15 cellular contexts compared by ENCODE assay signal in the genomic region with DNA sequence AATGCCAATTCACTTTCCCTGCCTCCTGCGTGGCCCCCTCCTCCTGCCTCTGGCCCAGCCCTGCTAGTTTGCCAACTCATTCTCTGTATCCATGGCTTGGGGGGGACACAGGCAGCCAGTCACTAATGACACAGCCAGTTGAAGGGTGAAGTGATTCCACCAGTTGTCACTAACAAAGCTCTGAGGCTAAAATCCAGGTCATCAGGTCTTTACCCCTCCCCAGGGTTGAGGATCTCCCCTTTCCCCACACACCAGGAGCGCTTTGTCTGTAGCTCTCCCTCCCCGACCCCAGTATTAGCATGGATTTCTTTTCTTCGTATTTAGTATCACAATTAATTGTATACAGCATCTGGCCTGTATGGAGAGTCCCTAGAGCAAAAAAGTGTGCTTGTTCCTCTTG.
A peak's percentile ranks its signal among the peaks of the same experiment; 100 is the strongest.
DNase-seq lines count a peak whose midpoint lies in the region; ATAC-seq and TF ChIP-seq lines count a peak whose summit lies in the region.
"Had no signal": no experiment of that assay in that cellular context is flagged by ENCODE, and none has a peak within 500 bp of the region (broad histone marks: within the 10 kb centered on the region; RNA-seq: fewer than 3 reads in every experiment).

No MANE protein-coding gene starts in this region.

- H3K4me1 ChIP-seq in esophagus muscularis mucosa: no peaks in the 10 kb centered on the region
- H3K4me1 ChIP-seq: BLaER1 treated with 17β-estradiol and CSF1 and Interleukin-3, amounts not matched to agents 10 nM and 100 nM had no signal

- DNase-seq in NCI-H2171 (lab: John Stamatoyannopoulos, UW) (peak; percentile 33), esophagus muscularis mucosa (ENCODE audit: extremely low spot score) (peak; percentile 29), osteocyte (ENCODE audit: extremely low spot score, unreplicated experiment) (peak; percentile 65)
- no peak for DNase-seq in activated effector memory CD4-positive, alpha-beta T cell treated with Interleukin-2 at 50 U/mL for 16 hours
- DNase-seq: Calu3; CD8-positive, alpha-beta T cell; DMS79 treated with DMSO at 0.1 percent for 48 hours; GF-D8; HFFc6; IMR-90 had no signal

- no peaks in the 10 kb centered on the region for H3K36me3 Mint-ChIP-seq in osteocyte (ENCODE audit: unreplicated experiment)
- no peaks in the 10 kb centered on the region for H3K36me3 Mint-ChIP-seq in activated T-helper 17 cell treated with anti-CD3 and anti-CD28 coated beads, Interleukin-2, amount 50 U/mL, for 72 hours (ENCODE audit: low read depth)
- H3K36me3 Mint-ChIP-seq: CD8-positive, alpha-beta T cell had no signal

- H3K4me3 Mint-ChIP-seq in osteocyte (ENCODE audit: unreplicated experiment): no peak overlapping the region
- no peak overlapping the region for H3K4me3 Mint-ChIP-seq in activated T-helper 17 cell treated with anti-CD3 and anti-CD28 coated beads, Interleukin-2, amount 50 U/mL, for 72 hours
- H3K4me3 Mint-ChIP-seq: B cell; CD8-positive, alpha-beta T cell; HFFc6 had no signal

- peaks cover 10% of the 10 kb centered on the region for H3K4me1 Mint-ChIP-seq in osteocyte (ENCODE audit: unreplicated experiment)
- H3K4me1 Mint-ChIP-seq in activated T-helper 17 cell treated with anti-CD3 and anti-CD28 coated beads, Interleukin-2, amount 50 U/mL, for 72 hours: no peaks in the 10 kb centered on the region

- no peaks in the 10 kb centered on the region for H3K36me3 ChIP-seq in esophagus muscularis mucosa
- H3K36me3 ChIP-seq: BLaER1 treated with 17β-estradiol and CSF1 and Interleukin-3, amounts not matched to agents 10 nM and 100 nM had no signal

- TF ChIP-seq CTCF in esophagus muscularis mucosa (IDR thresholded peaks at IDR 0.05) (no peak), osteocyte (IDR thresholded peaks at IDR 0.05) (no peak)

- no peak for TF ChIP-seq POLR2A in esophagus muscularis mucosa (IDR thresholded peaks at IDR 0.05; ENCODE audit: low read depth)

- TF ChIP-seq EP300 in esophagus muscularis mucosa (IDR thresholded peaks at IDR 0.05): no peak

- no peak overlapping the region for H3K27ac Mint-ChIP-seq in osteocyte (ENCODE audit: unreplicated experiment)
- no peak overlapping the region for H3K27ac Mint-ChIP-seq in activated T-helper 17 cell treated with anti-CD3 and anti-CD28 coated beads, Interleukin-2, amount 50 U/mL, for 72 hours
- H3K27ac Mint-ChIP-seq: B cell; CD8-positive, alpha-beta T cell; HFFc6 had no signal

- no peak overlapping the region for H3K27ac ChIP-seq in esophagus muscularis mucosa (replicated peaks in 1 of 4)
- H3K27ac ChIP-seq: BLaER1 treated with 17β-estradiol and CSF1 and Interleukin-3, amounts not matched to agents 10 nM and 100 nM had no signal

- WGBS in esophagus muscularis mucosa: 68% methylated on average over 4 of the region's 4 CpGs

- ATAC-seq in GM18517 (IDR thresholded peaks at IDR 0.05; ENCODE audit: unreplicated experiment): no peak
- ATAC-seq in activated T-helper 17 cell treated with anti-CD3 and anti-CD28 coated beads, Interleukin-2, amount 50 U/mL, for 72 hours (replicated peaks): no peak
- ATAC-seq: CD8-positive, alpha-beta T cell; HCT116 had no signal

- H3K27me3 ChIP-seq in esophagus muscularis mucosa: peaks cover 0 to 16% (median 0%) of the 10 kb centered on the region in 4 donors
- H3K27me3 ChIP-seq: BLaER1 treated with 17β-estradiol and CSF1 and Interleukin-3, amounts not matched to agents 10 nM and 100 nM had no signal

- no peak overlapping the region for H3K4me3 ChIP-seq in esophagus muscularis mucosa
- H3K4me3 ChIP-seq: BLaER1 treated with 17β-estradiol and CSF1 and Interleukin-3, amounts not matched to agents 10 nM and 100 nM had no signal

- no peaks in the 10 kb centered on the region for H3K9me3 Mint-ChIP-seq in osteocyte (ENCODE audit: unreplicated experiment)
- H3K9me3 Mint-ChIP-seq in activated T-helper 17 cell treated with anti-CD3 and anti-CD28 coated beads, Interleukin-2, amount 50 U/mL, for 72 hours: no peaks in the 10 kb centered on the region

- peaks cover 12% of the 10 kb centered on the region for H3K27me3 Mint-ChIP-seq in osteocyte (ENCODE audit: unreplicated experiment)
- peaks cover 26% of the 10 kb centered on the region for H3K27me3 Mint-ChIP-seq in activated T-helper 17 cell treated with anti-CD3 and anti-CD28 coated beads, Interleukin-2, amount 50 U/mL, for 72 hours
- H3K27me3 Mint-ChIP-seq: B cell had no signal

- intact Hi-C loops in esophagus muscularis mucosa (cut with DNase I): no loop called here

- peaks cover 0 to 9% (median 0%) of the 10 kb centered on the region in 4 donors for H3K9me3 ChIP-seq in esophagus muscularis mucosa
- H3K9me3 ChIP-seq: BLaER1 treated with 17β-estradiol and CSF1 and Interleukin-3, amounts not matched to agents 10 nM and 100 nM had no signal
